In the genomic region with DNA sequence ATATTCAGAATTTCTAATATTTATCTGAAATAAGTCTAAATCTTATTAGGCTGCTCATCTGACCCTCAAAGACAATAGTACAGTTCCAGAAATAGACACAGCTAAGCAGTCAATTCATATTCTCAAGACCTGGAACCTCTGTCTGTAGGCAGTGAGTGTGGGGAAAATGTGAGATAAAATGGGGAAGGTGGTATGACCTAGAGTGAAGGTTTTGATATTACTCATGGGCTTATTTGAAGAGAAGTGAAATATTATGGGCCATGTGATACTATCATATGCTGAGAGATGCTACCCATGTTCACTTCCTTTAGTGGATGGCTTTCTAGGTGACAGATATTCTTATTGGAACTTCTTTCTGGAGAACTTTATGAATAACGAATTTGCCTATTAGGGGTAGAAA, we compare ENCODE assay signal across 10 cellular contexts. TPM values are rescaled to one million over a fixed set of nuclear protein-coding genes. Genes with fewer than 3 reads are reported as not detected.
A peak's percentile ranks its signal among the peaks of the same experiment; 100 is the strongest.
DNase-seq lines count a peak whose midpoint lies in the region; ATAC-seq and TF ChIP-seq lines count a peak whose summit lies in the region.
"Had no signal": no experiment of that assay in that cellular context is flagged by ENCODE, and none has a peak within 500 bp of the region (broad histone marks: within the 10 kb centered on the region; RNA-seq: fewer than 3 reads in every experiment).

No MANE protein-coding gene starts in this region.

- no peak for TF ChIP-seq CTCF in psoas muscle (IDR thresholded peaks at IDR 0.05)

- no peak overlapping the region for H3K4me3 ChIP-seq in effector memory CD4-positive, alpha-beta T cell (ENCODE audit: insufficient read depth, low read depth, low read length, poor library complexity, severe bottlenecking)
- no peak overlapping the region for H3K4me3 ChIP-seq in psoas muscle
- H3K4me3 ChIP-seq: hepatocyte, sigmoid colon had no signal

- no peaks in the 10 kb centered on the region for H3K27me3 ChIP-seq in effector memory CD4-positive, alpha-beta T cell (replicated peaks; ENCODE audit: control insufficient read depth, insufficient read depth, low read length, poor library complexity, severe bottlenecking)
- H3K27me3 ChIP-seq in psoas muscle (ENCODE audit: insufficient read depth in 3 of 3, low read length in 2 of 3): no peaks in the 10 kb centered on the region
- H3K27me3 ChIP-seq: hepatocyte, sigmoid colon had no signal

- no peak for DNase-seq in effector memory CD4-positive, alpha-beta T cell
- DNase-seq in psoas muscle: no peak
- no peak for DNase-seq in stimulated activated CD8-positive, alpha-beta memory T cell treated with anti-CD3 and anti-CD28 coated beads, Interleukin-4, amount 100 ng/mL, for 48 hours
- no peak for DNase-seq in NCI-H1105 (lab: John Stamatoyannopoulos, UW)
- DNase-seq in NCI-H82 treated with DMSO at 0.1 percent for 48 hours (lab: John Stamatoyannopoulos, UW; ENCODE audit: unreplicated experiment): no peak
- DNase-seq: sigmoid colon had no signal

- H3K36me3 ChIP-seq in effector memory CD4-positive, alpha-beta T cell (ENCODE audit: control insufficient read depth, insufficient read depth, low read length): no peaks in the 10 kb centered on the region
- peaks cover 0 to 1% of the 10 kb centered on the region in 2 donors for H3K36me3 ChIP-seq in psoas muscle (ENCODE audit: insufficient read depth in 1 of 2, low read depth in 1 of 2)

- 76 to 86% (median 84%) methylated on average over 1 of the region's 1 CpG for WGBS in psoas muscle, 3 donors

- peaks cover 90% of the 10 kb centered on the region for H3K4me1 ChIP-seq in effector memory CD4-positive, alpha-beta T cell (ENCODE audit: control insufficient read depth, insufficient read depth, low read length, poor library complexity, severe bottlenecking)
- peaks cover 60% of the 10 kb centered on the region for H3K4me1 ChIP-seq in psoas muscle

- ATAC-seq in GM18511 (IDR thresholded peaks at IDR 0.05; ENCODE audit: unreplicated experiment) (peak; percentile 81), GM21423 (IDR thresholded peaks at IDR 0.05; ENCODE audit: unreplicated experiment) (peak; percentile 72), HG03439 (IDR thresholded peaks at IDR 0.05; ENCODE audit: unreplicated experiment) (peak; percentile 81), psoas muscle (no peak)

- intact Hi-C loops in psoas muscle (cut with DNase I): no loop called here

- H3K27ac ChIP-seq in effector memory CD4-positive, alpha-beta T cell (ENCODE audit: insufficient read depth, low read length, poor library complexity, severe bottlenecking): peak overlapping the region; percentile 24
- no peak overlapping the region for H3K27ac ChIP-seq in psoas muscle
- H3K27ac ChIP-seq: hepatocyte had no signal

- H3K9me3 ChIP-seq in effector memory CD4-positive, alpha-beta T cell (ENCODE audit: control insufficient read depth, low read length): no peaks in the 10 kb centered on the region
- peaks cover 3% of the 10 kb centered on the region for H3K9me3 ChIP-seq in psoas muscle
- H3K9me3 ChIP-seq: sigmoid colon had no signal

RNA-seq across cellular contexts. Expression of a gene that starts 33.5 kb away (rescaled TPM):
- 10 to 100 TPM; 36.0 to 51.8 (median 44.6) TPM for total RNA-seq in psoas muscle
- polyA plus RNA-seq in psoas muscle: 10 to 100 TPM; 19.7 to 58.8 (median 23.4) TPM

Comparison
In these comparisons a context has a peak if more than half of its experiments do, and no peak if none do; other contexts are left out.
1. ATAC-seq: peak in GM18511 (single experiment), GM21423 (single experiment) and HG03439 (single experiment); none in psoas muscle (0 of 4).